22 cellular contexts compared by ENCODE assay signal in genomic region chr11:105208038-105208437, GRCh38.
"Had no signal": no experiment of that assay in that cellular context is flagged by ENCODE, and none has a peak within 500 bp of the region (broad histone marks: within the 10 kb centered on the region; RNA-seq: fewer than 3 reads in every experiment).

No MANE protein-coding gene starts in this region.

- H3K4me3 ChIP-seq: coronary artery, left ventricle myocardium inferior, lower lobe of right lung, psoas muscle, right lobe of liver, stomach, thoracic aorta, transverse colon had no signal

- DNase-seq: effector CD4-positive, alpha-beta T cell; endodermal cell; erythroblast; foreskin keratinocyte; immature natural killer cell; left ventricle myocardium inferior; lower lobe of right lung; mesenchymal stem cell; midbrain; naive B cell; nephron progenitor cell; psoas muscle; retina; right lobe of liver; stimulated activated CD4-positive, alpha-beta T cell treated with anti-CD3 and anti-CD28 coated beads, Interleukin-4, amount 100 ng/mL, for 1 hour; stimulated activated naive CD4-positive, alpha-beta T cell; stomach; substantia nigra; transverse colon had no signal

- H3K4me3 Mint-ChIP-seq: endodermal cell, immature natural killer cell, naive B cell, nephron progenitor cell had no signal

- H3K4me1 Mint-ChIP-seq: endodermal cell, immature natural killer cell, nephron progenitor cell had no signal

- H3K27me3 ChIP-seq: foreskin keratinocyte, right lobe of liver, stomach, transverse colon had no signal

- ATAC-seq: foreskin keratinocyte, lower lobe of right lung, psoas muscle, right lobe of liver had no signal

- H3K36me3 ChIP-seq: left ventricle myocardium inferior, lower lobe of right lung, right lobe of liver, stomach, thoracic aorta, transverse colon had no signal

- H3K9me3 Mint-ChIP-seq: endodermal cell, immature natural killer cell, naive B cell, nephron progenitor cell had no signal

- H3K27ac ChIP-seq: coronary artery, foreskin keratinocyte, left ventricle myocardium inferior, lower lobe of right lung, parathyroid adenoma, psoas muscle, right lobe of liver, stomach, thoracic aorta, transverse colon had no signal

- H3K27ac Mint-ChIP-seq: endodermal cell, immature natural killer cell, naive B cell, nephron progenitor cell had no signal

- H3K4me1 ChIP-seq: foreskin keratinocyte, left ventricle myocardium inferior, lower lobe of right lung, parathyroid adenoma, psoas muscle, right lobe of liver had no signal

- H3K9me3 ChIP-seq: left ventricle myocardium inferior, lower lobe of right lung, psoas muscle, right lobe of liver, stomach, thoracic aorta, transverse colon had no signal

- H3K36me3 Mint-ChIP-seq: immature natural killer cell, naive B cell had no signal
